2 cellular contexts compared by ENCODE assay signal in genomic region chr6:53294095-53294494, GRCh38.
TF ChIP-seq lines count a peak whose summit lies in the region.

No MANE protein-coding gene starts in this region.

TF ChIP-seq in HCT116, 20 proteins besides CTCF, POLR2A, EP300 and RAD21:
- TF ChIP-seq REST (IDR thresholded peaks at IDR 0.05; ENCODE audit: low read depth) (no peak), EZH2phosphoT487 (IDR thresholded peaks at IDR 0.05; ENCODE audit: borderline replicate concordance) (no peak), ZFX (IDR thresholded peaks at IDR 0.05) (no peak), ELF1 (IDR thresholded peaks at IDR 0.05; ENCODE audit: borderline replicate concordance, low read depth) (no peak), MAX (IDR thresholded peaks at IDR 0.05) (no peak), SRF (IDR thresholded peaks at IDR 0.05; ENCODE audit: low read depth) (no peak), FOSL1 (IDR thresholded peaks at IDR 0.05; ENCODE audit: low read depth) (no peak), SIN3A (IDR thresholded peaks at IDR 0.05; ENCODE audit: low read depth) (no peak), TCF7L2 (IDR thresholded peaks at IDR 0.05; ENCODE audit: borderline replicate concordance, extremely low read depth, insufficient read depth, insufficient read length) (no peak), CBX3 (IDR thresholded peaks at IDR 0.05; ENCODE audit: low read depth) (no peak)

TF ChIP-seq in HepG2, 621 proteins besides CTCF, POLR2A, EP300 and RAD21:
- TF ChIP-seq SPEN (CRISPR knock-in tag; IDR thresholded peaks at IDR 0.05; ENCODE audit: low read depth) = peak; percentile 27; the same call in 1 of the 2 replicates
- 0 out of 2 replicates have a peak, but pooled peaks have one; percentile 24 for TF ChIP-seq ZNF503 (CRISPR knock-in tag; IDR thresholded peaks at IDR 0.05)
- no peak for TF ChIP-seq SP2 (CRISPR knock-in tag; IDR thresholded peaks at IDR 0.05)
- TF ChIP-seq MXD4 (CRISPR knock-in tag; IDR thresholded peaks at IDR 0.05) = no peak
- TF ChIP-seq ZSCAN20 (CRISPR knock-in tag; IDR thresholded peaks at IDR 0.05; ENCODE audit: borderline replicate concordance) = no peak
- TF ChIP-seq CEBPG (CRISPR knock-in tag; IDR thresholded peaks at IDR 0.05) = peak; percentile 50; the same call in 1 of the 2 replicates
- TF ChIP-seq CEBPB (IDR thresholded peaks at IDR 0.05; ENCODE audit: borderline replicate concordance, low read depth, low read length) = peak; percentile 26; the same call in 1 of the 2 replicates
- TF ChIP-seq ZNF362 (CRISPR knock-in tag; IDR thresholded peaks at IDR 0.05; ENCODE audit: borderline replicate concordance) = no peak
- no peak for TF ChIP-seq RERE (CRISPR knock-in tag; IDR thresholded peaks at IDR 0.05; ENCODE audit: low read depth)
- 0 out of 2 replicates have a peak, but pooled peaks have one; percentile 37 for TF ChIP-seq ZNF263 (CRISPR knock-in tag; IDR thresholded peaks at IDR 0.05)
- TF ChIP-seq ZFP37 (CRISPR knock-in tag; IDR thresholded peaks at IDR 0.05; ENCODE audit: borderline replicate concordance) = no peak
- peak; percentile 64 for TF ChIP-seq XRCC5 (optimal IDR thresholded peaks at IDR 0.05; ENCODE audit: low read length)
- TF ChIP-seq ZBTB7B (CRISPR knock-in tag; IDR thresholded peaks at IDR 0.05) = peak; percentile 92
- peak; percentile 63 for TF ChIP-seq STAG1 (CRISPR knock-in tag; IDR thresholded peaks at IDR 0.05)
- peak; percentile 56 for TF ChIP-seq ZNF781 (CRISPR knock-in tag; IDR thresholded peaks at IDR 0.05; ENCODE audit: borderline replicate concordance, not compliant biosample characterization)
- no peak for TF ChIP-seq ELF1 (CRISPR knock-in tag; IDR thresholded peaks at IDR 0.05)
- TF ChIP-seq HOXA3 (CRISPR knock-in tag; IDR thresholded peaks at IDR 0.05) = 0 out of 2 replicates have a peak, but pooled peaks have one; percentile 11
- TF ChIP-seq ZFY (CRISPR knock-in tag; IDR thresholded peaks at IDR 0.05) = no peak
- no peak for TF ChIP-seq TARDBP (CRISPR knock-in tag; IDR thresholded peaks at IDR 0.05)
- TF ChIP-seq UBTF (CRISPR knock-in tag; IDR thresholded peaks at IDR 0.05) = no peak
- no peak for TF ChIP-seq HNRNPK (IDR thresholded peaks at IDR 0.05; ENCODE audit: low read depth, low read length, poor library complexity, severe bottlenecking)
- peak; percentile 59 for TF ChIP-seq SMC3 (IDR thresholded peaks at IDR 0.05; ENCODE audit: low read length)
- TF ChIP-seq ZNF572 (CRISPR knock-in tag; IDR thresholded peaks at IDR 0.05) = no peak
- no peak for TF ChIP-seq ZNF3 (CRISPR knock-in tag; IDR thresholded peaks at IDR 0.05)
- TF ChIP-seq ZNF615 (CRISPR knock-in tag; IDR thresholded peaks at IDR 0.05; ENCODE audit: borderline replicate concordance) = no peak
- no peak for TF ChIP-seq NRL (CRISPR knock-in tag; IDR thresholded peaks at IDR 0.05; ENCODE audit: borderline replicate concordance)
- TF ChIP-seq ZNF792 (CRISPR knock-in tag; IDR thresholded peaks at IDR 0.05) = no peak
- no peak for TF ChIP-seq PAX8 (CRISPR knock-in tag; IDR thresholded peaks at IDR 0.05; ENCODE audit: borderline replicate concordance)
- TF ChIP-seq ZNF207 (IDR thresholded peaks at IDR 0.05; ENCODE audit: borderline replicate concordance) = no peak
- TF ChIP-seq KLF11 (CRISPR knock-in tag; IDR thresholded peaks at IDR 0.05) = no peak
